Comparison of ENCODE assay signal across 13 cellular contexts in the genomic region with DNA sequence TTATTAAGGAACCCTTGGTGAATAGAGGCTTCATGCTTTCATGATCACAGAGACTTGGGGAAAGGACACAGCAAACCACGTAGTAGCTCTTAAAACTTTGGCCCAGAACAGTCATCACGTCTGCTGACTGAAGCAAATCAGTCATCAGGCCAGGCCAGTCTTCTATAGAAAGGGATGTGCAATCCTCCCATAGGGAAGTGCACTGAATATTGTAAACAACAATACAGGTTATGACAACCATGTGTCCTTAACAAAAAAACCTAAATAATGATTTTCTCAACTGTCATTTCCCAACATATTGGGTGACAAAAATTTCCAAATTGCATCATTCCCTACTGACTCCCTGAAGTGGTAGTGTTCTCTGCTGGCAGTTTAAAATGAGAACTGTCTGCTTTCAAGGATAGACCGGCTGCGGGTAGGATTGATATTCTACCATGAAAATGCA.
DNase-seq lines count a peak whose midpoint lies in the region; ATAC-seq, FAIRE-seq and TF ChIP-seq lines count a peak whose summit lies in the region.
"Had no signal": no experiment of that assay in that cellular context is flagged by ENCODE, and none has a peak within 500 bp of the region (broad histone marks: within the 10 kb centered on the region; RNA-seq: fewer than 3 reads in every experiment).

No MANE protein-coding gene starts in this region.

- no peaks in the 10 kb centered on the region for H3K9me3 Mint-ChIP-seq in osteocyte (ENCODE audit: unreplicated experiment)
- H3K9me3 Mint-ChIP-seq: type B pancreatic cell had no signal

- ATAC-seq in GM19395 (IDR thresholded peaks at IDR 0.05; ENCODE audit: unreplicated experiment) (peak; percentile 38), HG03432 (IDR thresholded peaks at IDR 0.05; ENCODE audit: unreplicated experiment) (peak; percentile 56)
- ATAC-seq: WTC11 had no signal

- peak overlapping the region; percentile 94 for H3K27ac Mint-ChIP-seq in osteocyte (ENCODE audit: unreplicated experiment)
- H3K27ac Mint-ChIP-seq: type B pancreatic cell, WTC11 had no signal

- no peaks in the 10 kb centered on the region for H3K27me3 Mint-ChIP-seq in osteocyte (ENCODE audit: unreplicated experiment)
- H3K27me3 Mint-ChIP-seq: type B pancreatic cell had no signal

- no peak for FAIRE-seq in bronchial epithelial cell (lab: Jason Lieb, UNC)

- H3K4me3 ChIP-seq in bronchial epithelial cell (ENCODE audit: low read depth, low read length), result no peak overlapping the region
- H3K4me3 ChIP-seq: ascending aorta, spleen had no signal

- TF ChIP-seq CTCF in bronchial epithelial cell (IDR thresholded peaks at IDR 0.05; ENCODE audit: insufficient read depth, low read length, severe bottlenecking) (no peak), osteocyte (IDR thresholded peaks at IDR 0.05) (no peak)

- peaks cover 57% of the 10 kb centered on the region for H3K4me1 Mint-ChIP-seq in osteocyte (ENCODE audit: unreplicated experiment)

- no peaks in the 10 kb centered on the region for H3K27me3 ChIP-seq in bronchial epithelial cell (ENCODE audit: control insufficient read depth, insufficient read depth, low read length)
- H3K27me3 ChIP-seq: ascending aorta, spleen had no signal

- H3K36me3 ChIP-seq in bronchial epithelial cell (ENCODE audit: control insufficient read depth, insufficient read depth, low read length), result no peaks in the 10 kb centered on the region
- H3K36me3 ChIP-seq: ascending aorta, spleen had no signal

- H3K4me3 Mint-ChIP-seq in osteocyte (ENCODE audit: unreplicated experiment), result no peak overlapping the region
- H3K4me3 Mint-ChIP-seq: type B pancreatic cell, WTC11 had no signal

- DNase-seq in bronchial epithelial cell (ENCODE audit: low read depth) (peak; percentile 24), osteocyte (ENCODE audit: extremely low spot score, unreplicated experiment) (no peak), DMS153 (lab: John Stamatoyannopoulos, UW) (no peak), GM19240 (ENCODE audit: insufficient read length, low spot score) (no peak), GDM1 (lab: John Stamatoyannopoulos, UW) (no peak), NCI-H2029 (lab: John Stamatoyannopoulos, UW) (no peak)
- DNase-seq: NCI-H2227 treated with DMSO at 0.1 percent for 48 hours, spleen had no signal

- H3K36me3 Mint-ChIP-seq in osteocyte (ENCODE audit: unreplicated experiment), result no peaks in the 10 kb centered on the region
- H3K36me3 Mint-ChIP-seq: type B pancreatic cell, WTC11 had no signal
